12 cellular contexts compared by ENCODE assay signal in the genomic region with DNA sequence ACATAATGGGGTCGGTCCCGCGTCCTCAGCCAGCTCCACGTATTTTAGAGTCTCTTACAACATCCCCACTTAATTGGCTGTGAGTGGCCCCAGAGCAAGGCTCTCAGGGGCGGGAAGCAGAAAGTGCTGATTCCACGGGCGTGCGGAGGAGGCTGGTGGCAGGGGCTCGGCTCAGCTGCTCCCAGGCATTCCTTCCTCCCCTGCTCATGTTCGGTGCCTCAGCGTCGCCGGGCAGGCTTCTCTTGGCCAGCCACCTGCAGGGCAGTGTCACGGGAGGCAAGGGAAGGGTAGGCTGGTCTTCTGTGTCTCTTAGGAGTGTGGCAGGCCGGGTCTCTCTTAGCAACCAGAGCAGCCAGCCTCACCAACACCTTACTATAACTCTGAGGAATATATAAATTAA. TPM values are rescaled to one million over a fixed set of nuclear protein-coding genes. Genes with fewer than 3 reads are reported as not detected.
DNase-seq lines count a peak whose midpoint lies in the region; ATAC-seq and TF ChIP-seq lines count a peak whose summit lies in the region.
"Had no signal": no experiment of that assay in that cellular context is flagged by ENCODE, and none has a peak within 500 bp of the region (broad histone marks: within the 10 kb centered on the region; RNA-seq: fewer than 3 reads in every experiment).

No MANE protein-coding gene starts in this region.

- ATAC-seq in thoracic aorta (ENCODE audit: insufficient number of reproducible peaks, low FRiP score, low read depth), result no peak
- no peak for ATAC-seq in activated T-helper 17 cell treated with anti-CD3 and anti-CD28 coated beads, Interleukin-2, amount 50 U/mL, for 72 hours (replicated peaks)

- H3K4me1 Mint-ChIP-seq in endothelial cell (ENCODE audit: unreplicated experiment), result peaks cover 53% of the 10 kb centered on the region
- peaks cover 18% of the 10 kb centered on the region for H3K4me1 Mint-ChIP-seq in mesothelial cell of epicardium
- peaks cover 11% of the 10 kb centered on the region for H3K4me1 Mint-ChIP-seq in activated T-helper 17 cell treated with anti-CD3 and anti-CD28 coated beads, Interleukin-2, amount 50 U/mL, for 72 hours

- H3K9me3 Mint-ChIP-seq in endothelial cell (ENCODE audit: unreplicated experiment) (no peaks in the 10 kb centered on the region), mesothelial cell of epicardium (no peaks in the 10 kb centered on the region)
- H3K9me3 Mint-ChIP-seq in activated T-helper 17 cell treated with anti-CD3 and anti-CD28 coated beads, Interleukin-2, amount 50 U/mL, for 72 hours, result no peaks in the 10 kb centered on the region
- H3K9me3 Mint-ChIP-seq: activated naive CD4-positive, alpha-beta T cell treated with anti-CD3 and anti-CD28 coated beads, Interleukin-2, amount 50 U/mL, for 24 hours; T-helper 1 cell treated with Interleukin-12 subunit alpha and Interleukin-12 subunit beta and Interleukin-4 antibody, amounts not matched to agents 30 μg/mL and 1 μg/mL, for 36 hours had no signal

- peak overlapping the region; percentile 56 for H3K4me3 ChIP-seq in thoracic aorta

- DNase-seq in NCI-H146 treated with DMSO at 0.1 percent for 48 hours (lab: John Stamatoyannopoulos, UW; ENCODE audit: unreplicated experiment) (peak; percentile 55), endothelial cell (ENCODE audit: low spot score) (no peak), mesothelial cell of epicardium (ENCODE audit: low spot score in 2 of 2, unreplicated experiment in 2 of 2) (no peak), thoracic aorta (ENCODE audit: low spot score) (no peak), NCI-H1694 (lab: John Stamatoyannopoulos, UW) (no peak), foreskin melanocyte (no peak)
- DNase-seq in effector CD8-positive, alpha-beta T cell (lab: John Stamatoyannopoulos, UW), result no peak
- DNase-seq: islet precursor cell, NCI-H1092 treated with DMSO at 0.1 percent for 48 hours had no signal

- H3K27me3 Mint-ChIP-seq in endothelial cell (ENCODE audit: unreplicated experiment), result peaks cover 14% of the 10 kb centered on the region
- no peaks in the 10 kb centered on the region for H3K27me3 Mint-ChIP-seq in mesothelial cell of epicardium (ENCODE audit: low read depth)
- no peaks in the 10 kb centered on the region for H3K27me3 Mint-ChIP-seq in activated T-helper 17 cell treated with anti-CD3 and anti-CD28 coated beads, Interleukin-2, amount 50 U/mL, for 72 hours
- H3K27me3 Mint-ChIP-seq: activated naive CD4-positive, alpha-beta T cell treated with anti-CD3 and anti-CD28 coated beads, Interleukin-2, amount 50 U/mL, for 24 hours had no signal

- H3K36me3 Mint-ChIP-seq in endothelial cell (ENCODE audit: low read depth, unreplicated experiment) (peaks cover 8% of the 10 kb centered on the region), mesothelial cell of epicardium (peaks cover 4% of the 10 kb centered on the region)
- H3K36me3 Mint-ChIP-seq in activated T-helper 17 cell treated with anti-CD3 and anti-CD28 coated beads, Interleukin-2, amount 50 U/mL, for 72 hours (ENCODE audit: low read depth), result peaks cover 4% of the 10 kb centered on the region
- H3K36me3 Mint-ChIP-seq: activated naive CD4-positive, alpha-beta T cell treated with anti-CD3 and anti-CD28 coated beads, Interleukin-2, amount 50 U/mL, for 24 hours had no signal

- H3K9me3 ChIP-seq in thoracic aorta, result no peaks in the 10 kb centered on the region

- H3K4me3 Mint-ChIP-seq in endothelial cell (ENCODE audit: unreplicated experiment) (peak overlapping the region; percentile 47), mesothelial cell of epicardium (no peak overlapping the region)
- no peak overlapping the region for H3K4me3 Mint-ChIP-seq in activated T-helper 17 cell treated with anti-CD3 and anti-CD28 coated beads, Interleukin-2, amount 50 U/mL, for 72 hours
- H3K4me3 Mint-ChIP-seq: activated naive CD4-positive, alpha-beta T cell treated with anti-CD3 and anti-CD28 coated beads, Interleukin-2, amount 50 U/mL, for 24 hours; T-helper 1 cell treated with Interleukin-12 subunit alpha and Interleukin-12 subunit beta and Interleukin-4 antibody, amounts not matched to agents 30 μg/mL and 1 μg/mL, for 36 hours had no signal

- peak overlapping the region; percentile 97 to 99 for H3K27ac ChIP-seq in thoracic aorta

- no peaks in the 10 kb centered on the region for H3K27me3 ChIP-seq in thoracic aorta (replicated peaks; ENCODE audit: insufficient read depth)

- H3K4me1 ChIP-seq in thoracic aorta (ENCODE audit: control insufficient read depth in 1 of 2, low read depth in 2 of 2), result peaks cover 31 to 58% of the 10 kb centered on the region in 2 donors

- H3K27ac Mint-ChIP-seq in endothelial cell (ENCODE audit: unreplicated experiment) (peak overlapping the region; percentile 80), mesothelial cell of epicardium (peak overlapping the region; percentile 83)
- no peak overlapping the region for H3K27ac Mint-ChIP-seq in activated T-helper 17 cell treated with anti-CD3 and anti-CD28 coated beads, Interleukin-2, amount 50 U/mL, for 72 hours
- H3K27ac Mint-ChIP-seq: activated naive CD4-positive, alpha-beta T cell treated with anti-CD3 and anti-CD28 coated beads, Interleukin-2, amount 50 U/mL, for 24 hours; T-helper 1 cell treated with Interleukin-12 subunit alpha and Interleukin-12 subunit beta and Interleukin-4 antibody, amounts not matched to agents 30 μg/mL and 1 μg/mL, for 36 hours had no signal

- no peak for TF ChIP-seq CTCF in endothelial cell (IDR thresholded peaks at IDR 0.05; ENCODE audit: unreplicated experiment)
- no peak for TF ChIP-seq CTCF in mesothelial cell of epicardium (IDR thresholded peaks at IDR 0.05; ENCODE audit: unreplicated experiment)
- no peak for TF ChIP-seq CTCF in thoracic aorta (IDR thresholded peaks at IDR 0.05)

- H3K36me3 ChIP-seq in thoracic aorta, result no peaks in the 10 kb centered on the region

RNA-seq across cellular contexts. Expression of a gene that starts 33.8 kb away (rescaled TPM):
- total RNA-seq in endothelial cell (ENCODE audit: unreplicated experiment) (0.97 TPM), mesothelial cell of epicardium (not detected in 3 replicates), thoracic aorta (10 to 100 TPM; 34.4 to 44.1 TPM)
- 10 to 100 TPM; 25.5 to 28.2 TPM for total RNA-seq in activated T-helper 17 cell treated with anti-CD3 and anti-CD28 coated beads, Interleukin-2, amount 50 U/mL, for 72 hours

RNA-seq across cellular contexts. Expression of a gene that starts 53.5 kb away (rescaled TPM):
- total RNA-seq in endothelial cell (ENCODE audit: unreplicated experiment) (95.2 TPM), mesothelial cell of epicardium (68.0 to 76.6 TPM (median 72.6 TPM) in 3 replicates), thoracic aorta (10 to 100 TPM; 93.7 to 94.1 TPM)
- 10 to 100 TPM; 55.9 to 62.0 TPM for total RNA-seq in activated T-helper 17 cell treated with anti-CD3 and anti-CD28 coated beads, Interleukin-2, amount 50 U/mL, for 72 hours

RNA-seq across cellular contexts. Expression of a gene that starts 53.8 kb away (rescaled TPM):
- total RNA-seq in endothelial cell (ENCODE audit: unreplicated experiment) (6.6 TPM), mesothelial cell of epicardium (14.6 to 15.2 TPM (median 14.7 TPM) in 3 replicates), thoracic aorta (10 to 100 TPM; 10.4 to 15.0 TPM)
- total RNA-seq in activated T-helper 17 cell treated with anti-CD3 and anti-CD28 coated beads, Interleukin-2, amount 50 U/mL, for 72 hours, result 1 to 10 TPM; 4.6 to 6.8 TPM

Comparison
In these comparisons a context has a peak if more than half of its experiments do, and no peak if none do; other contexts are left out.
1. RNA of a gene that starts 33.8 kb away (total RNA-seq): 34.4 to 44.1 TPM in thoracic aorta and 25.5 to 28.2 TPM in activated T-helper 17 cell treated with anti-CD3 and anti-CD28 coated beads, Interleukin-2, amount 50 U/mL, for 72 hours; 0.97 TPM in endothelial cell (single experiment) and not detected in mesothelial cell of epicardium; every median in the first group is over 10 times any median in the second.